ENCODE assay signal across 1 cellular context in the genomic region with DNA sequence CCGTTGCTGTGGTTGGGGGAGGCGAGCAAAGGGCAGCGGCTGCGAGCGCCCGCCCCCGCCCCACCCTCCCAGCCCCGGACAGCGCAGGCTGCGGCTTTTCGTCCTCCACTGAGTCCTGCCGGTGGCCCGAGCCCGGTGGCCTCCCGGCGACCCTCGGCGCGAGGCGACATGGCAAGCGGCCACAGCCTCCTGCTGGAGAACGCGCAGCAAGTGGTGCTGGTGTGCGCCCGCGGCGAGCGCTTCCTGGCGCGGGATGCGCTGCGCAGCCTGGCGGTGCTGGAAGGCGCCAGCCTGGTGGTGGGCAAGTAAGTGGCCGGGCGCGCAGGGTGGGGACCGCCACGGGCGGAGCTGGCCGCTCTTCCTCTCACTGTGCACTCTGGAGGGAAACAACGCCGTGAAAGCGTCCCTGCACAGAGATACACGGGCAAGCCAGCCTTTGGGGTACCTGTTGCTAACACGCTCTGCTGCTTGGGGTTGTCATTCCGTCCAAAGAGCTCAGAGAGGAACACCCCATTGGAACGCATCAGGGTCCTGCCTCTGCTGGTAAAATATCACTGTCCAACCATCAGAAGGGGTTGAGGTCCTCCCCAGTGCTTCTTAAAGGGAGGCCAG.
TF ChIP-seq lines count a peak whose summit lies in the region.

TSS of gene AMDHD1 (plus strand) at position 101 of the 612 bp plus-strand sequence. CDS start at position 169, 68 bp downstream.

TF ChIP-seq in HepG2, 621 proteins besides CTCF, POLR2A, EP300 and RAD21 (continued from another document and continues in another):
- TF ChIP-seq ZHX1 (CRISPR knock-in tag; IDR thresholded peaks at IDR 0.05; ENCODE audit: low read depth), result no peak
- TF ChIP-seq, protein P1, sequence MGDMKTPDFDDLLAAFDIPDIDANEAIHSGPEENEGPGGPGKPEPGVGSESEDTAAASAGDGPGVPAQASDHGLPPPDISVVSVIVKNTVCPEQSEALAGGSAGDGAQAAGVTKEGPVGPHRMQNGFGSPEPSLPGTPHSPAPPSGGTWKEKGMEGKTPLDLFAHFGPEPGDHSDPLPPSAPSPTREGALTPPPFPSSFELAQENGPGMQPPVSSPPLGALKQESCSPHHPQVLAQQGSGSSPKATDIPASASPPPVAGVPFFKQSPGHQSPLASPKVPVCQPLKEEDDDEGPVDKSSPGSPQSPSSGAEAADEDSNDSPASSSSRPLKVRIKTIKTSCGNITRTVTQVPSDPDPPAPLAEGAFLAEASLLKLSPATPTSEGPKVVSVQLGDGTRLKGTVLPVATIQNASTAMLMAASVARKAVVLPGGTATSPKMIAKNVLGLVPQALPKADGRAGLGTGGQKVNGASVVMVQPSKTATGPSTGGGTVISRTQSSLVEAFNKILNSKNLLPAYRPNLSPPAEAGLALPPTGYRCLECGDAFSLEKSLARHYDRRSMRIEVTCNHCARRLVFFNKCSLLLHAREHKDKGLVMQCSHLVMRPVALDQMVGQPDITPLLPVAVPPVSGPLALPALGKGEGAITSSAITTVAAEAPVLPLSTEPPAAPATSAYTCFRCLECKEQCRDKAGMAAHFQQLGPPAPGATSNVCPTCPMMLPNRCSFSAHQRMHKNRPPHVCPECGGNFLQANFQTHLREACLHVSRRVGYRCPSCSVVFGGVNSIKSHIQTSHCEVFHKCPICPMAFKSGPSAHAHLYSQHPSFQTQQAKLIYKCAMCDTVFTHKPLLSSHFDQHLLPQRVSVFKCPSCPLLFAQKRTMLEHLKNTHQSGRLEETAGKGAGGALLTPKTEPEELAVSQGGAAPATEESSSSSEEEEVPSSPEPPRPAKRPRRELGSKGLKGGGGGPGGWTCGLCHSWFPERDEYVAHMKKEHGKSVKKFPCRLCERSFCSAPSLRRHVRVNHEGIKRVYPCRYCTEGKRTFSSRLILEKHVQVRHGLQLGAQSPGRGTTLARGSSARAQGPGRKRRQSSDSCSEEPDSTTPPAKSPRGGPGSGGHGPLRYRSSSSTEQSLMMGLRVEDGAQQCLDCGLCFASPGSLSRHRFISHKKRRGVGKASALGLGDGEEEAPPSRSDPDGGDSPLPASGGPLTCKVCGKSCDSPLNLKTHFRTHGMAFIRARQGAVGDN (CRISPR knock-in tag; IDR thresholded peaks at IDR 0.05), result peak; percentile 76
- TF ChIP-seq REXO4 (CRISPR knock-in tag; IDR thresholded peaks at IDR 0.05; ENCODE audit: borderline replicate concordance), result no peak
- TF ChIP-seq RELA (CRISPR knock-in tag; IDR thresholded peaks at IDR 0.05), result no peak
- no peak for TF ChIP-seq PCBP2 (optimal IDR thresholded peaks at IDR 0.05; ENCODE audit: low read depth, low read length, poor library complexity, severe bottlenecking)
- TF ChIP-seq TBX2 (CRISPR knock-in tag; IDR thresholded peaks at IDR 0.05; ENCODE audit: borderline replicate concordance), result peak; percentile 64; the same call in 1 of the 2 replicates
- no peak for TF ChIP-seq ZNF496 (CRISPR knock-in tag; IDR thresholded peaks at IDR 0.05; ENCODE audit: insufficient replicate concordance)
- no peak for TF ChIP-seq GFI1 (CRISPR knock-in tag; IDR thresholded peaks at IDR 0.05; ENCODE audit: borderline replicate concordance)
- TF ChIP-seq SMAD1 (CRISPR knock-in tag; IDR thresholded peaks at IDR 0.05; ENCODE audit: borderline replicate concordance, low read depth), result no peak
- no peak for TF ChIP-seq ZNF605 (CRISPR knock-in tag; IDR thresholded peaks at IDR 0.05)
- peak; percentile 79; the same call in 1 of the 2 replicates for TF ChIP-seq NFKB2 (CRISPR knock-in tag; IDR thresholded peaks at IDR 0.05; ENCODE audit: borderline replicate concordance)
- no peak for TF ChIP-seq ZUFSP (CRISPR knock-in tag; IDR thresholded peaks at IDR 0.05; ENCODE audit: borderline replicate concordance)
- TF ChIP-seq ZSCAN31 (CRISPR knock-in tag; IDR thresholded peaks at IDR 0.05; ENCODE audit: low read depth), result no peak; the same call in 1 of the 2 replicates
- TF ChIP-seq ZNF772 (CRISPR knock-in tag; IDR thresholded peaks at IDR 0.05), result peak; percentile 62; the same call in 1 of the 2 replicates
- TF ChIP-seq ZNF616 (CRISPR knock-in tag; IDR thresholded peaks at IDR 0.05; ENCODE audit: low read depth), result no peak
- no peak for TF ChIP-seq ZBTB7A (CRISPR knock-in tag; IDR thresholded peaks at IDR 0.05)
- TF ChIP-seq RFX5 (IDR thresholded peaks at IDR 0.05; ENCODE audit: low read depth, low read length), result no peak
- no peak for TF ChIP-seq U2AF1 (optimal IDR thresholded peaks at IDR 0.05; ENCODE audit: low read depth, low read length)
- TF ChIP-seq, protein P2, sequence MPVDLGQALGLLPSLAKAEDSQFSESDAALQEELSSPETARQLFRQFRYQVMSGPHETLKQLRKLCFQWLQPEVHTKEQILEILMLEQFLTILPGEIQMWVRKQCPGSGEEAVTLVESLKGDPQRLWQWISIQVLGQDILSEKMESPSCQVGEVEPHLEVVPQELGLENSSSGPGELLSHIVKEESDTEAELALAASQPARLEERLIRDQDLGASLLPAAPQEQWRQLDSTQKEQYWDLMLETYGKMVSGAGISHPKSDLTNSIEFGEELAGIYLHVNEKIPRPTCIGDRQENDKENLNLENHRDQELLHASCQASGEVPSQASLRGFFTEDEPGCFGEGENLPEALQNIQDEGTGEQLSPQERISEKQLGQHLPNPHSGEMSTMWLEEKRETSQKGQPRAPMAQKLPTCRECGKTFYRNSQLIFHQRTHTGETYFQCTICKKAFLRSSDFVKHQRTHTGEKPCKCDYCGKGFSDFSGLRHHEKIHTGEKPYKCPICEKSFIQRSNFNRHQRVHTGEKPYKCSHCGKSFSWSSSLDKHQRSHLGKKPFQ (CRISPR knock-in tag; IDR thresholded peaks at IDR 0.05; ENCODE audit: insufficient replicate concordance), result no peak
- no peak for TF ChIP-seq TBX3 (IDR thresholded peaks at IDR 0.05; ENCODE audit: borderline replicate concordance)
- TF ChIP-seq PHF5A (CRISPR knock-in tag; IDR thresholded peaks at IDR 0.05; ENCODE audit: low read depth, unreplicated experiment), result no peak
- TF ChIP-seq HDAC2 (CRISPR knock-in tag; IDR thresholded peaks at IDR 0.05), result no peak
- no peak; the same call in 1 of the 2 replicates for TF ChIP-seq ZNF674 (CRISPR knock-in tag; IDR thresholded peaks at IDR 0.05; ENCODE audit: low read depth)
- no peak for TF ChIP-seq SP5 (CRISPR knock-in tag; IDR thresholded peaks at IDR 0.05; ENCODE audit: borderline replicate concordance, low read depth)
- no peak for TF ChIP-seq ZNF546 (CRISPR knock-in tag; conservative IDR thresholded peaks at IDR 0.05)
- TF ChIP-seq MED8 (CRISPR knock-in tag; IDR thresholded peaks at IDR 0.05; ENCODE audit: insufficient replicate concordance), result peak; percentile 42
- no peak for TF ChIP-seq SMAD9 (CRISPR knock-in tag; IDR thresholded peaks at IDR 0.05)
- TF ChIP-seq FOXO4 (CRISPR knock-in tag; conservative IDR thresholded peaks at IDR 0.05), result no peak
- TF ChIP-seq SP2 (CRISPR knock-in tag; IDR thresholded peaks at IDR 0.05), result no peak
- TF ChIP-seq, protein P3, sequence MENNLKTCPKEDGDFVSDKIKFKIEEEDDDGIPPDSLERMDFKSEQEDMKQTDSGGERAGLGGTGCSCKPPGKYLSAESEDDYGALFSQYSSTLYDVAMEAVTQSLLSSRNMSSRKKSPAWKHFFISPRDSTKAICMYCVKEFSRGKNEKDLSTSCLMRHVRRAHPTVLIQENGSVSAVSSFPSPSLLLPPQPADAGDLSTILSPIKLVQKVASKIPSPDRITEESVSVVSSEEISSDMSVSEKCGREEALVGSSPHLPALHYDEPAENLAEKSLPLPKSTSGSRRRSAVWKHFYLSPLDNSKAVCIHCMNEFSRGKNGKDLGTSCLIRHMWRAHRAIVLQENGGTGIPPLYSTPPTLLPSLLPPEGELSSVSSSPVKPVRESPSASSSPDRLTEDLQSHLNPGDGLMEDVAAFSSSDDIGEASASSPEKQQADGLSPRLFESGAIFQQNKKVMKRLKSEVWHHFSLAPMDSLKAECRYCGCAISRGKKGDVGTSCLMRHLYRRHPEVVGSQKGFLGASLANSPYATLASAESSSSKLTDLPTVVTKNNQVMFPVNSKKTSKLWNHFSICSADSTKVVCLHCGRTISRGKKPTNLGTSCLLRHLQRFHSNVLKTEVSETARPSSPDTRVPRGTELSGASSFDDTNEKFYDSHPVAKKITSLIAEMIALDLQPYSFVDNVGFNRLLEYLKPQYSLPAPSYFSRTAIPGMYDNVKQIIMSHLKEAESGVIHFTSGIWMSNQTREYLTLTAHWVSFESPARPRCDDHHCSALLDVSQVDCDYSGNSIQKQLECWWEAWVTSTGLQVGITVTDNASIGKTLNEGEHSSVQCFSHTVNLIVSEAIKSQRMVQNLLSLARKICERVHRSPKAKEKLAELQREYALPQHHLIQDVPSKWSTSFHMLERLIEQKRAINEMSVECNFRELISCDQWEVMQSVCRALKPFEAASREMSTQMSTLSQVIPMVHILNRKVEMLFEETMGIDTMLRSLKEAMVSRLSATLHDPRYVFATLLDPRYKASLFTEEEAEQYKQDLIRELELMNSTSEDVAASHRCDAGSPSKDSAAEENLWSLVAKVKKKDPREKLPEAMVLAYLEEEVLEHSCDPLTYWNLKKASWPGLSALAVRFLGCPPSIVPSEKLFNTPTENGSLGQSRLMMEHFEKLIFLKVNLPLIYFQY (CRISPR knock-in tag; IDR thresholded peaks at IDR 0.05; ENCODE audit: borderline replicate concordance), result no peak
- no peak for TF ChIP-seq GPN1 (CRISPR knock-in tag; IDR thresholded peaks at IDR 0.05; ENCODE audit: borderline replicate concordance)
- TF ChIP-seq HHEX (CRISPR knock-in tag; IDR thresholded peaks at IDR 0.05), result no peak; the same call in 1 of the 2 replicates
- TF ChIP-seq, protein P4, sequence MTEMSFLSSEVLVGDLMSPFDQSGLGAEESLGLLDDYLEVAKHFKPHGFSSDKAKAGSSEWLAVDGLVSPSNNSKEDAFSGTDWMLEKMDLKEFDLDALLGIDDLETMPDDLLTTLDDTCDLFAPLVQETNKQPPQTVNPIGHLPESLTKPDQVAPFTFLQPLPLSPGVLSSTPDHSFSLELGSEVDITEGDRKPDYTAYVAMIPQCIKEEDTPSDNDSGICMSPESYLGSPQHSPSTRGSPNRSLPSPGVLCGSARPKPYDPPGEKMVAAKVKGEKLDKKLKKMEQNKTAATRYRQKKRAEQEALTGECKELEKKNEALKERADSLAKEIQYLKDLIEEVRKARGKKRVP (CRISPR knock-in tag; IDR thresholded peaks at IDR 0.05), result 0 out of 4 replicates have a peak, but pooled peaks of 1 of the 2 experiments have one; percentile 42
- TF ChIP-seq ZNF354B (CRISPR knock-in tag; IDR thresholded peaks at IDR 0.05), result peak; percentile 82; the same call in 1 of the 2 replicates
- 0 out of 2 replicates have a peak, but pooled peaks have one; percentile 46 for TF ChIP-seq ZKSCAN5 (CRISPR knock-in tag; IDR thresholded peaks at IDR 0.05)
- TF ChIP-seq FOXO1 (CRISPR knock-in tag; IDR thresholded peaks at IDR 0.05), result no peak
- no peak for TF ChIP-seq ZNF256 (CRISPR knock-in tag; conservative IDR thresholded peaks at IDR 0.05)
- no peak for TF ChIP-seq ZNF567 (CRISPR knock-in tag; IDR thresholded peaks at IDR 0.05; ENCODE audit: borderline replicate concordance)
- no peak for TF ChIP-seq ZNF17 (CRISPR knock-in tag; IDR thresholded peaks at IDR 0.05)
- no peak for TF ChIP-seq MZF1 (CRISPR knock-in tag; IDR thresholded peaks at IDR 0.05; ENCODE audit: borderline replicate concordance)
- TF ChIP-seq CHCHD3 (CRISPR knock-in tag; IDR thresholded peaks at IDR 0.05), result no peak
- TF ChIP-seq ZNF510 (CRISPR knock-in tag; IDR thresholded peaks at IDR 0.05; ENCODE audit: low read depth), result no peak
- TF ChIP-seq, protein P5, sequence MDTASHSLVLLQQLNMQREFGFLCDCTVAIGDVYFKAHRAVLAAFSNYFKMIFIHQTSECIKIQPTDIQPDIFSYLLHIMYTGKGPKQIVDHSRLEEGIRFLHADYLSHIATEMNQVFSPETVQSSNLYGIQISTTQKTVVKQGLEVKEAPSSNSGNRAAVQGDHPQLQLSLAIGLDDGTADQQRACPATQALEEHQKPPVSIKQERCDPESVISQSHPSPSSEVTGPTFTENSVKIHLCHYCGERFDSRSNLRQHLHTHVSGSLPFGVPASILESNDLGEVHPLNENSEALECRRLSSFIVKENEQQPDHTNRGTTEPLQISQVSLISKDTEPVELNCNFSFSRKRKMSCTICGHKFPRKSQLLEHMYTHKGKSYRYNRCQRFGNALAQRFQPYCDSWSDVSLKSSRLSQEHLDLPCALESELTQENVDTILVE (CRISPR knock-in tag; IDR thresholded peaks at IDR 0.05), result no peak
- TF ChIP-seq ZNF780A (CRISPR knock-in tag; IDR thresholded peaks at IDR 0.05), result no peak
